In genomic region chr19:49555600-49556411, GRCh38 we compare ENCODE assay signal across 10 cellular contexts. TPM values are rescaled to one million over a fixed set of nuclear protein-coding genes. Genes with fewer than 3 reads are reported as not detected.
DNase-seq lines count a peak whose midpoint lies in the region; ATAC-seq, FAIRE-seq and TF ChIP-seq lines count a peak whose summit lies in the region.
"Had no signal": no experiment of that assay in that cellular context is flagged by ENCODE, and none has a peak within 500 bp of the region (broad histone marks: within the 10 kb centered on the region; RNA-seq: fewer than 3 reads in every experiment).

No MANE protein-coding gene starts in this region.

- ATAC-seq in HCT116 (peak; percentile 88), WTC11 (peak; percentile 79), natural killer cell (peak in 2 of 3 donors; percentile 38 to 60), HG02870 (IDR thresholded peaks at IDR 0.05; ENCODE audit: unreplicated experiment) (no peak)

- H3K4me3 Mint-ChIP-seq in WTC11 (peak overlapping the region; percentile 70), natural killer cell (no peak overlapping the region)
- H3K4me3 Mint-ChIP-seq: mesothelial cell of epicardium had no signal

- H3K9me3 Mint-ChIP-seq in WTC11 = no peaks in the 10 kb centered on the region
- no peaks in the 10 kb centered on the region for H3K9me3 Mint-ChIP-seq in natural killer cell
- H3K9me3 Mint-ChIP-seq: IgD-negative memory B cell, mesothelial cell of epicardium had no signal

- H3K4me2 ChIP-seq in HCT116 (ENCODE audit: low read length) = no peak overlapping the region

- TF ChIP-seq POLR2A in HCT116 (IDR thresholded peaks at IDR 0.05; ENCODE audit: borderline replicate concordance, extremely low read depth, insufficient read depth, insufficient read length) (no peak), GM12892 (IDR thresholded peaks at IDR 0.05; ENCODE audit: low read depth, low read length) (no peak)

- FAIRE-seq in GM12892 (lab: Jason Lieb, UNC) = no peak

- no peak overlapping the region for H3K9ac ChIP-seq in HCT116 (ENCODE audit: low read length)

- H3K9me2 ChIP-seq in HCT116 (ENCODE audit: insufficient read depth) = no peaks in the 10 kb centered on the region

- H3K4me3 ChIP-seq in HCT116 (replicated peaks in 1 of 2; ENCODE audit: low read depth in 1 of 2, low read length in 2 of 2) = no peak overlapping the region

- H3K9me3 ChIP-seq in HCT116 (ENCODE audit: control insufficient read depth in 1 of 2, insufficient read depth in 1 of 2, low read depth in 1 of 2, low read length in 2 of 2) = no peaks in the 10 kb centered on the region

- H3K27ac Mint-ChIP-seq in WTC11 (peak overlapping the region; percentile 89), natural killer cell (peak overlapping the region; percentile 58 to 89)
- H3K27ac Mint-ChIP-seq: mesothelial cell of epicardium had no signal

- H3K36me3 Mint-ChIP-seq in WTC11 (peaks cover 28% of the 10 kb centered on the region), natural killer cell (no peaks in the 10 kb centered on the region)

- BruUV-seq in HCT116 (replicated peaks; lab: Mats Ljungman, UMichigan) = no TSS peak

- intact Hi-C loops in HCT116 (cut with micrococcal nuclease) = no loop called here
- intact Hi-C loops in natural killer cell (cut with micrococcal nuclease) = loop anchor here (2.0 kb wide), 1 partner anchor 13 kb away; no protein-coding TSS in a partner anchor

- H3K36me3 ChIP-seq in HCT116 (ENCODE audit: control insufficient read depth in 1 of 2, insufficient read depth in 2 of 2, low read length in 2 of 2) = peaks cover 35 to 47% of the 10 kb centered on the region in 2 experiments

- peaks cover 21% of the 10 kb centered on the region for H3K4me1 Mint-ChIP-seq in WTC11
- peaks cover 24 to 38% of the 10 kb centered on the region in 2 donors for H3K4me1 Mint-ChIP-seq in natural killer cell
- H3K4me1 Mint-ChIP-seq: mesothelial cell of epicardium had no signal

- no peak overlapping the region for H2AFZ ChIP-seq in HCT116 (ENCODE audit: low read depth, low read length, poor library complexity, severe bottlenecking)

- DNase-seq in HCT116 (ENCODE audit: low read depth, low spot score) (peak; percentile 40), WTC11 (ENCODE audit: low spot score) (peak; percentile 95), dermis blood vessel endothelial cell (peak; percentile 59), natural killer cell (no peak), ureter (ENCODE audit: low spot score) (peak; percentile 73), GM12892 (ENCODE audit: insufficient read length) (no peak), NCI-H1092 treated with DMSO at 0.1 percent for 48 hours (lab: John Stamatoyannopoulos, UW) (no peak)

- POLR2A ChIA-PET in HCT116 (lab: Charles Lee) (no interaction called here), WTC11 (lab: Charles Lee) (interaction anchor here (0.7 to 1.1 kb wide), 2 partner anchors 9 to 60 kb away, joined by 4 to 6 read pairs; partner anchors contain the start of gene RPS11)

- TF ChIP-seq CTCF in HCT116 (IDR thresholded peaks at IDR 0.05 in 2 of 3, conservative IDR thresholded peaks at IDR 0.05 in 1 of 3; ENCODE audit: borderline replicate concordance in 1 of 3, insufficient read depth in 1 of 3, low read depth in 2 of 3, low read length in 2 of 3) (no peak), WTC11 (IDR thresholded peaks at IDR 0.05) (no peak), natural killer cell (IDR thresholded peaks at IDR 0.05) (no peak)

- CTCF ChIA-PET in HCT116 (lab: Charles Lee) = interaction anchor here (1.0 kb wide), 1 partner anchor 9 kb away, joined by 3 read pairs; no protein-coding TSS in a partner anchor
- CTCF ChIA-PET in WTC11 (lab: Charles Lee) = interaction anchor here (1.1 to 7.6 kb wide), 4 partner anchors 9 to 80 kb away, joined by 3 to 95 read pairs (median 5); no protein-coding TSS in a partner anchor

- H3K4me1 ChIP-seq in HCT116 (ENCODE audit: control insufficient read depth in 1 of 2, insufficient read depth in 2 of 2, low read length in 2 of 2) = peaks cover 0 to 6% of the 10 kb centered on the region in 2 experiments; a peak in 2 of 4 replicates

- H3K27me3 Mint-ChIP-seq in WTC11 (ENCODE audit: low read depth) (no peaks in the 10 kb centered on the region), natural killer cell (ENCODE audit: low read depth in 2 of 2) (no peaks in the 10 kb centered on the region)
- H3K27me3 Mint-ChIP-seq: IgD-negative memory B cell had no signal

- no peaks in the 10 kb centered on the region for H3K27me3 ChIP-seq in HCT116 (ENCODE audit: insufficient read depth, low read length)

- RAD21 ChIA-PET in HCT116 (lab: Charles Lee; ENCODE audit: low non-redundant PET in 1 of 2, low total read pairs in 2 of 2, uncharacterized antibody in 2 of 2, unreplicated experiment in 2 of 2) = no interaction called here

- peaks cover 10% of the 10 kb centered on the region for H3K79me2 ChIP-seq in HCT116 (ENCODE audit: insufficient read depth, low read length)

- peak overlapping the region; percentile 40; the same call in 1 of the 2 replicates for H3K27ac ChIP-seq in HCT116 (ENCODE audit: low read depth, low read length)

- no peak for TF ChIP-seq RAD21 in HCT116 (IDR thresholded peaks at IDR 0.05; ENCODE audit: low read depth)

- H4K20me1 ChIP-seq in HCT116 (ENCODE audit: insufficient read depth) = no peaks in the 10 kb centered on the region

TF ChIP-seq in HCT116, 20 proteins besides CTCF, POLR2A, EP300 and RAD21:
- TF ChIP-seq YY1 (IDR thresholded peaks at IDR 0.05; ENCODE audit: extremely low read depth, insufficient replicate concordance, low read depth, low read length) (no peak), MAX (IDR thresholded peaks at IDR 0.05) (no peak)

TF ChIP-seq in WTC11, 78 proteins besides CTCF, POLR2A, EP300 and RAD21:
- TF ChIP-seq ZNF396 (CRISPR knock-in tag; IDR thresholded peaks at IDR 0.05; ENCODE audit: borderline replicate concordance) (no peak), SP1 (CRISPR knock-in tag; conservative IDR thresholded peaks at IDR 0.05) (peak; percentile 34; the same call in 1 of the 2 replicates), ZBTB43 (CRISPR knock-in tag; IDR thresholded peaks at IDR 0.05) (0 out of 2 replicates have a peak, but pooled peaks have one; percentile 0)
TF ChIP-seq in WTC11: peak in this region for 2.

RNA-seq across cellular contexts. Expression of gene NOSIP, which starts 24.6 kb away (rescaled TPM):
- total RNA-seq in HCT116 (2021; ENCODE audit: unreplicated experiment) (133 TPM), WTC11 (2021) (82.3 to 97.9 TPM (median 87.6 TPM) in 3 replicates), dermis blood vessel endothelial cell (90.4 and 98.7 TPM in 2 replicates), natural killer cell (10 to 100 TPM; 46.7 to 63.6 (median 59.8) TPM), ureter (35.6 TPM)
- polyA plus RNA-seq in HCT116 (2012) = 228 and 276 TPM in 2 replicates
- polyA plus RNA-seq in GM12892 (2012; ENCODE audit: missing spikeins) = 19.3 TPM

RNA-seq across cellular contexts. Expression of gene PRRG2, which starts 25.3 kb away (rescaled TPM):
- total RNA-seq in HCT116 (2021; ENCODE audit: unreplicated experiment) = 6.2 TPM
- polyA plus RNA-seq in HCT116 (2012) = 5.3 and 5.5 TPM in 2 replicates
- 5.9 to 7.0 TPM (median 6.9 TPM) in 3 replicates for total RNA-seq in WTC11 (2021)
- total RNA-seq in dermis blood vessel endothelial cell = 6.1 and 7.5 TPM in 2 replicates
- total RNA-seq in natural killer cell = under 1 TPM in 2 of 3 donors, not detected in 1; 0.39 to 0.56 TPM
- total RNA-seq in ureter = 13.2 TPM
- polyA plus RNA-seq in GM12892 (2012; ENCODE audit: missing spikeins) = 0.47 TPM

RNA-seq across cellular contexts. Expression of gene RCN3, which starts 28.0 kb away (rescaled TPM):
- total RNA-seq in HCT116 (2021; ENCODE audit: unreplicated experiment) (0.39 TPM), WTC11 (2021) (14.3 to 20.6 TPM (median 20.3 TPM) in 3 replicates), dermis blood vessel endothelial cell (6.7 and 24.8 TPM in 2 replicates), natural killer cell (1 to 10 TPM; 2.4 to 4.7 (median 3.0) TPM), ureter (18.6 TPM)
- polyA plus RNA-seq in HCT116 (2012) = 0.13 TPM in 1 of 2 replicates, not detected in the other
- polyA plus RNA-seq in GM12892 (2012; ENCODE audit: missing spikeins) = 0.23 TPM

RNA-seq across cellular contexts. Expression of gene PRR12, which starts 35.2 kb away (rescaled TPM):
- total RNA-seq in HCT116 (2021; ENCODE audit: unreplicated experiment) (26.9 TPM), WTC11 (2021) (78.6 to 86.1 TPM (median 83.3 TPM) in 3 replicates), dermis blood vessel endothelial cell (2.4 and 4.8 TPM in 2 replicates), natural killer cell (10 to 100 TPM; 51.1 to 62.1 (median 56.0) TPM), ureter (40.6 TPM)
- 12.2 and 13.1 TPM in 2 replicates for polyA plus RNA-seq in HCT116 (2012)
- 2.0 TPM for polyA plus RNA-seq in GM12892 (2012; ENCODE audit: missing spikeins)

RNA-seq across cellular contexts. Expression of gene FCGRT, which starts 43.3 kb away (rescaled TPM):
- 1.8 TPM for total RNA-seq in HCT116 (2021; ENCODE audit: unreplicated experiment)
- 1.2 and 2.1 TPM in 2 replicates for polyA plus RNA-seq in HCT116 (2012)
- total RNA-seq in WTC11 (2021) = 53.8 to 69.9 TPM (median 61.2 TPM) in 3 replicates
- 77.9 and 241 TPM in 2 replicates for total RNA-seq in dermis blood vessel endothelial cell
- total RNA-seq in natural killer cell = 10 to 100 TPM; 13.5 to 39.2 (median 19.9) TPM
- total RNA-seq in ureter = 106 TPM
- not detected for polyA plus RNA-seq in GM12892 (2012; ENCODE audit: missing spikeins)

Comparison
In these comparisons a context has a peak if more than half of its experiments do, and no peak if none do; other contexts are left out.
1. DNase-seq: peak in HCT116 (single experiment), WTC11 (single experiment), dermis blood vessel endothelial cell (single experiment) and ureter (single experiment); none in natural killer cell (single experiment), GM12892 (single experiment) and NCI-H1092 treated with DMSO at 0.1 percent for 48 hours (single experiment).
2. Of the 4 proteins assayed by ChIP-seq in both WTC11 and HCT116: peak only in WTC11: SP1; only in HCT116: none; in both: none; in neither: 3.